In genomic region chr17:30477083-30477757, GRCh38 we compare ENCODE assay signal across 8 cellular contexts. TPM values are rescaled to one million over a fixed set of nuclear protein-coding genes. Genes with fewer than 3 reads are reported as not detected.
DNase-seq lines count a peak whose midpoint lies in the region; ATAC-seq, FAIRE-seq and TF ChIP-seq lines count a peak whose summit lies in the region.

TSS of gene GOSR1 (plus strand) at chr17:30477408. CDS start at chr17:30477434, 26 bp downstream.

- H3K9me3 ChIP-seq in DND-41 (ENCODE audit: insufficient read depth, low read length, severe bottlenecking): no peaks in the 10 kb centered on the region
- H3K9me3 ChIP-seq in esophagus muscularis mucosa: no peaks in the 10 kb centered on the region
- H3K9me3 ChIP-seq in muscle layer of duodenum (ENCODE audit: control insufficient read depth in 1 of 2, low read length in 2 of 2): no peaks in the 10 kb centered on the region

- no peak for TF ChIP-seq POLR2A in esophagus muscularis mucosa (IDR thresholded peaks at IDR 0.05; ENCODE audit: low read depth)

- FAIRE-seq in RCC 7860 (lab: Jason Lieb, UNC): peak; percentile 78

- H3K36me3 ChIP-seq in DND-41 (ENCODE audit: insufficient read depth, low read length): peaks cover 32% of the 10 kb centered on the region
- 0 out of 2 replicates have a peak, but pooled peaks cover 10% of the 10 kb centered on the region for H3K36me3 ChIP-seq in KMS-11 (ENCODE audit: insufficient read depth)
- H3K36me3 ChIP-seq in esophagus muscularis mucosa: peaks cover 10 to 34% (median 25%) of the 10 kb centered on the region in 4 donors
- H3K36me3 ChIP-seq in muscle layer of duodenum (ENCODE audit: control insufficient read depth in 1 of 2, insufficient read depth in 2 of 2, low read length in 2 of 2): peaks cover 7 to 10% of the 10 kb centered on the region in 2 donors

- H2AFZ ChIP-seq in DND-41 (ENCODE audit: low read depth, low read length) (peak within 1 kb of the TSS; percentile 96), KMS-11 (ENCODE audit: low read depth) (peak within 1 kb of the TSS; percentile 99)

- H3K36me3 Mint-ChIP-seq in activated T-cell treated with anti-CD3 and anti-CD28 coated beads, Interleukin-2, amount 50 U/mL, for 72 hours (ENCODE audit: insufficient read depth in 2 of 2): peaks cover 2 to 20% of the 10 kb centered on the region in 2 donors

- H3K4me1 ChIP-seq in DND-41 (ENCODE audit: insufficient read depth, low read length) (peaks cover 24% of the 10 kb centered on the region), KMS-11 (ENCODE audit: low read depth, poor library complexity, severe bottlenecking) (peaks cover 20% of the 10 kb centered on the region), esophagus muscularis mucosa (peaks cover 21 to 45% (median 36%) of the 10 kb centered on the region in 4 donors), muscle layer of duodenum (ENCODE audit: control insufficient read depth in 1 of 2, insufficient read depth in 2 of 2, low read length in 2 of 2) (peaks cover 4 to 13% of the 10 kb centered on the region in 2 donors)

- no peaks in the 10 kb centered on the region for H3K27me3 Mint-ChIP-seq in activated T-cell treated with anti-CD3 and anti-CD28 coated beads, Interleukin-2, amount 50 U/mL, for 72 hours (ENCODE audit: low read depth)

- H3K79me2 ChIP-seq in DND-41 (ENCODE audit: insufficient read depth, low read length) (peaks cover 39% of the 10 kb centered on the region), KMS-11 (ENCODE audit: insufficient read depth, low read depth) (peaks cover 37% of the 10 kb centered on the region)

- ATAC-seq in DND-41 (ENCODE audit: insufficient read depth, low read depth): peak; percentile 100
- peak; percentile 96 for ATAC-seq in GM21723 (IDR thresholded peaks at IDR 0.05; ENCODE audit: unreplicated experiment)
- peak; percentile 99 for ATAC-seq in activated T-cell treated with anti-CD3 and anti-CD28 coated beads, Interleukin-2, amount 50 U/mL, for 72 hours (replicated peaks in 1 of 2)

- H3K9ac ChIP-seq in DND-41 (ENCODE audit: low read depth, low read length): peak within 1 kb of the TSS; percentile 80
- peak within 1 kb of the TSS; percentile 98 for H3K9ac ChIP-seq in KMS-11

- peak within 1 kb of the TSS; percentile 75 for H3K4me2 ChIP-seq in DND-41 (ENCODE audit: insufficient read depth, low read length)
- H3K4me2 ChIP-seq in KMS-11: peak within 1 kb of the TSS; percentile 98

- no peaks in the 10 kb centered on the region for H3K9me3 Mint-ChIP-seq in activated T-cell treated with anti-CD3 and anti-CD28 coated beads, Interleukin-2, amount 50 U/mL, for 72 hours

- H3K27me3 ChIP-seq in DND-41 (ENCODE audit: insufficient read depth, low read length, poor library complexity) (no peaks in the 10 kb centered on the region), KMS-11 (ENCODE audit: insufficient read depth, low read depth) (no peaks in the 10 kb centered on the region), esophagus muscularis mucosa (no peaks in the 10 kb centered on the region), muscle layer of duodenum (ENCODE audit: low read depth, low read length) (no peaks in the 10 kb centered on the region)

- peaks cover 5% of the 10 kb centered on the region; the same call in 1 of the 2 replicates for H4K20me1 ChIP-seq in DND-41 (ENCODE audit: insufficient read depth, low read length)
- no peaks in the 10 kb centered on the region for H4K20me1 ChIP-seq in KMS-11 (ENCODE audit: insufficient read depth)

- intact Hi-C loops in esophagus muscularis mucosa (cut with DNase I): loop anchor here (10.0 kb wide), 2 partner anchors 132 to 238 kb away; no protein-coding TSS in a partner anchor

- WGBS in esophagus muscularis mucosa: under 1% methylated on average over 28 of the region's 36 CpGs

- peak within 1 kb of the TSS; percentile 89 to 95 for H3K4me3 Mint-ChIP-seq in activated T-cell treated with anti-CD3 and anti-CD28 coated beads, Interleukin-2, amount 50 U/mL, for 72 hours

- peak; percentile 93 for DNase-seq in DND-41
- peak; percentile 86 for DNase-seq in RCC 7860 (ENCODE audit: low spot score)
- peak; percentile 92 to 95 for DNase-seq in activated T-cell treated with anti-CD3 and anti-CD28 coated beads, Interleukin-2, amount 50 U/mL, for 72 hours
- peak; percentile 98 for DNase-seq in esophagus muscularis mucosa (ENCODE audit: extremely low spot score)
- DNase-seq in stimulated activated CD8-positive, alpha-beta memory T cell treated with anti-CD3 and anti-CD28 coated beads, Interleukin-7, amount 100 ng/mL, for 4 hours (ENCODE audit: low read depth in 2 of 2): peak; percentile 86 to 87

- peak within 1 kb of the TSS; percentile 94 for H3K27ac Mint-ChIP-seq in activated T-cell treated with anti-CD3 and anti-CD28 coated beads, Interleukin-2, amount 50 U/mL, for 72 hours

- H3K4me1 Mint-ChIP-seq in activated T-cell treated with anti-CD3 and anti-CD28 coated beads, Interleukin-2, amount 50 U/mL, for 72 hours (ENCODE audit: low read depth): peaks cover 41% of the 10 kb centered on the region

- no peak for TF ChIP-seq EP300 in esophagus muscularis mucosa (IDR thresholded peaks at IDR 0.05)

- H3K4me3 ChIP-seq in DND-41 (ENCODE audit: low read depth in 1 of 2, low read length in 2 of 2) (peak within 1 kb of the TSS; percentile 76 to 91), KMS-11 (IDR thresholded peaks at IDR 0.05; ENCODE audit: insufficient read depth, low read depth, low read length) (no peak within 1 kb of the TSS), esophagus muscularis mucosa (peak within 1 kb of the TSS; percentile 90 to 97 (median 94)), muscle layer of duodenum (ENCODE audit: low read depth in 1 of 2, low read length in 2 of 2) (peak within 1 kb of the TSS; percentile 77 to 98)

- H3K27ac ChIP-seq in DND-41 (ENCODE audit: low read length) (peak within 1 kb of the TSS; percentile 91), KMS-11 (peak within 1 kb of the TSS; percentile 88), esophagus muscularis mucosa (replicated peaks in 1 of 4) (peak within 1 kb of the TSS; percentile 92 to 96 (median 96)), muscle layer of duodenum (ENCODE audit: low read length) (peak within 1 kb of the TSS; percentile 94)

- TF ChIP-seq CTCF in DND-41 (IDR thresholded peaks at IDR 0.05; ENCODE audit: borderline replicate concordance, extremely low read depth, low read length, poor library complexity, severe bottlenecking) (peak; percentile 90), KMS-11 (conservative IDR thresholded peaks at IDR 0.05; ENCODE audit: low read depth, low read length) (peak; percentile 87), esophagus muscularis mucosa (IDR thresholded peaks at IDR 0.05) (peak; percentile 82 to 87 (median 83))

RNA-seq across cellular contexts. Expression of gene GOSR1, which starts in this region (rescaled TPM):
- 10 to 100 TPM; 65.7 to 66.1 TPM for total RNA-seq in activated T-cell treated with anti-CD3 and anti-CD28 coated beads, Interleukin-2, amount 50 U/mL, for 72 hours
- 10 to 100 TPM; 28.3 to 49.5 (median 34.2) TPM for total RNA-seq in esophagus muscularis mucosa
